ENCODE assay signal across 11 cellular contexts in genomic region chr1:52662645-52663313, GRCh38. TPM values are rescaled to one million over a fixed set of nuclear protein-coding genes. Genes with fewer than 3 reads are reported as not detected.
A peak's percentile ranks its signal among the peaks of the same experiment; 100 is the strongest.
DNase-seq lines count a peak whose midpoint lies in the region; ATAC-seq and TF ChIP-seq lines count a peak whose summit lies in the region.
"Had no signal": no experiment of that assay in that cellular context is flagged by ENCODE, and none has a peak within 500 bp of the region (broad histone marks: within the 10 kb centered on the region; RNA-seq: fewer than 3 reads in every experiment).

No MANE protein-coding gene starts in this region.

- intact Hi-C loops in PC-3 (cut with micrococcal nuclease) (loop anchor here (1.0 kb wide), 1 partner anchor 110 kb away; no protein-coding TSS in a partner anchor), psoas muscle (cut with DNase I) (no loop called here)

- BruUV-seq in PC-3 (replicated peaks; lab: Mats Ljungman, UMichigan), result no TSS peak

- H3K9me3 ChIP-seq in PC-3 (ENCODE audit: low read length) (no peaks in the 10 kb centered on the region), psoas muscle (no peaks in the 10 kb centered on the region)
- H3K9me3 ChIP-seq: BLaER1 treated with 17β-estradiol and CSF1 and Interleukin-3, amounts not matched to agents 10 nM and 100 nM had no signal

- POLR2A ChIA-PET in PC-3 (lab: Charles Lee; ENCODE audit: unreplicated experiment), result interaction anchor here (0.6 kb wide), 1 partner anchor 21 kb away, joined by 4 read pairs; no protein-coding TSS in a partner anchor

- CTCF ChIA-PET in PC-3 (lab: Charles Lee), result no interaction called here

- no peaks in the 10 kb centered on the region for H3F3A ChIP-seq in PC-3 (ENCODE audit: low read length, unreplicated experiment)

- H4K20me1 ChIP-seq in PC-3 (ENCODE audit: low read length), result no peaks in the 10 kb centered on the region
- H4K20me1 ChIP-seq: BLaER1 treated with 17β-estradiol and CSF1 and Interleukin-3, amounts not matched to agents 10 nM and 100 nM had no signal

- peak; percentile 97 for ATAC-seq in PC-3
- no peak for ATAC-seq in psoas muscle

- peak overlapping the region; percentile 68 for H3K27ac ChIP-seq in PC-3 (ENCODE audit: low read length)
- H3K27ac ChIP-seq in psoas muscle, result no peak overlapping the region
- H3K27ac ChIP-seq: skin epidermis had no signal

- H3K4me2 ChIP-seq in PC-3 (ENCODE audit: low read length), result peak overlapping the region; percentile 63

- H3K9me2 ChIP-seq in PC-3 (replicated peaks; ENCODE audit: low read length), result no peaks in the 10 kb centered on the region

- H3K79me2 ChIP-seq in PC-3 (ENCODE audit: low read length), result no peaks in the 10 kb centered on the region

- TF ChIP-seq CTCF in PC-3 (conservative IDR thresholded peaks at IDR 0.05; ENCODE audit: low read depth, low read length), result no peak
- TF ChIP-seq CTCF in psoas muscle (IDR thresholded peaks at IDR 0.05), result no peak

- no peaks in the 10 kb centered on the region for H3K36me3 ChIP-seq in PC-3 (ENCODE audit: low read depth, low read length)
- H3K36me3 ChIP-seq in psoas muscle (ENCODE audit: insufficient read depth in 1 of 2, low read depth in 1 of 2), result no peaks in the 10 kb centered on the region

- DNase-seq in NCI-H748 (lab: John Stamatoyannopoulos, UW; ENCODE audit: unreplicated experiment), result peak; percentile 71
- no peak for DNase-seq in NCI-H748 treated with DMSO at 0.1 percent for 48 hours (lab: John Stamatoyannopoulos, UW)
- peak; percentile 98 for DNase-seq in PC-3
- DNase-seq in foreskin melanocyte, result peak; percentile 98
- DNase-seq in smooth muscle cell of the brain vasculature (ENCODE audit: low read depth, low spot score), result peak; percentile 9
- DNase-seq in NCI-H510A (lab: John Stamatoyannopoulos, UW), result no peak
- no peak for DNase-seq in anterior cingulate cortex (lab: John Stamatoyannopoulos, UW)
- no peak for DNase-seq in psoas muscle
- DNase-seq: cortex of kidney had no signal

- H3K4me1 ChIP-seq in PC-3 (ENCODE audit: insufficient read depth, low read length) (peaks cover 32% of the 10 kb centered on the region), psoas muscle (peaks cover 3% of the 10 kb centered on the region)

- WGBS in psoas muscle, 3 donors, result 44 to 54% (median 46%) methylated on average over 13 of the region's 13 CpGs

- no peaks in the 10 kb centered on the region for H3K27me3 ChIP-seq in PC-3 (ENCODE audit: low read length)
- no peaks in the 10 kb centered on the region for H3K27me3 ChIP-seq in psoas muscle (ENCODE audit: insufficient read depth in 3 of 3, low read length in 2 of 3)
- H3K27me3 ChIP-seq: BLaER1 treated with 17β-estradiol and CSF1 and Interleukin-3, amounts not matched to agents 10 nM and 100 nM had no signal

- no peak overlapping the region; the same call in 1 of the 2 replicates for H3K4me3 ChIP-seq in PC-3 (ENCODE audit: low read length)
- H3K4me3 ChIP-seq in psoas muscle, result no peak overlapping the region
- H3K4me3 ChIP-seq: BLaER1 treated with 17β-estradiol and CSF1 and Interleukin-3, amounts not matched to agents 10 nM and 100 nM; skin epidermis had no signal

- H2AFZ ChIP-seq in PC-3 (ENCODE audit: low read length), result peak overlapping the region; percentile 67

- no peak overlapping the region for H3K9ac ChIP-seq in PC-3 (ENCODE audit: low read length)
- H3K9ac ChIP-seq: BLaER1 treated with 17β-estradiol and CSF1 and Interleukin-3, amounts not matched to agents 10 nM and 100 nM had no signal

RNA-seq across cellular contexts. Expression of gene SHISAL2A, which starts 29.8 kb away (rescaled TPM):
- total RNA-seq in PC-3 (2014; rRNA removed), result not detected in 2 replicates
- total RNA-seq in psoas muscle, result 1 to 10 TPM in 1 of 4 donors, under 1 TPM in 3; 0.19 to 1.6 (median 0.45) TPM
- under 1 TPM; 0.13 to 0.44 (median 0.25) TPM for polyA plus RNA-seq in psoas muscle

RNA-seq across cellular contexts. Expression of gene COA7, which starts 35.4 kb away (rescaled TPM):
- total RNA-seq in PC-3 (2014; rRNA removed) (13.0 and 17.6 TPM in 2 replicates), psoas muscle (10 to 100 TPM; 25.2 to 48.8 (median 38.7) TPM)
- 10 to 100 TPM; 27.4 to 41.8 (median 30.5) TPM for polyA plus RNA-seq in psoas muscle

Comparison
In these comparisons a context has a peak if more than half of its experiments do, and no peak if none do; other contexts are left out.
1. DNase-seq: peak in NCI-H748 (single experiment), PC-3 (single experiment), foreskin melanocyte (single experiment) and smooth muscle cell of the brain vasculature (single experiment); none in NCI-H748 treated with DMSO at 0.1 percent for 48 hours (single experiment), NCI-H510A (single experiment), anterior cingulate cortex (0 of 58) and psoas muscle (0 of 2).